Comparison of ENCODE assay signal across 8 cellular contexts in the genomic region with DNA sequence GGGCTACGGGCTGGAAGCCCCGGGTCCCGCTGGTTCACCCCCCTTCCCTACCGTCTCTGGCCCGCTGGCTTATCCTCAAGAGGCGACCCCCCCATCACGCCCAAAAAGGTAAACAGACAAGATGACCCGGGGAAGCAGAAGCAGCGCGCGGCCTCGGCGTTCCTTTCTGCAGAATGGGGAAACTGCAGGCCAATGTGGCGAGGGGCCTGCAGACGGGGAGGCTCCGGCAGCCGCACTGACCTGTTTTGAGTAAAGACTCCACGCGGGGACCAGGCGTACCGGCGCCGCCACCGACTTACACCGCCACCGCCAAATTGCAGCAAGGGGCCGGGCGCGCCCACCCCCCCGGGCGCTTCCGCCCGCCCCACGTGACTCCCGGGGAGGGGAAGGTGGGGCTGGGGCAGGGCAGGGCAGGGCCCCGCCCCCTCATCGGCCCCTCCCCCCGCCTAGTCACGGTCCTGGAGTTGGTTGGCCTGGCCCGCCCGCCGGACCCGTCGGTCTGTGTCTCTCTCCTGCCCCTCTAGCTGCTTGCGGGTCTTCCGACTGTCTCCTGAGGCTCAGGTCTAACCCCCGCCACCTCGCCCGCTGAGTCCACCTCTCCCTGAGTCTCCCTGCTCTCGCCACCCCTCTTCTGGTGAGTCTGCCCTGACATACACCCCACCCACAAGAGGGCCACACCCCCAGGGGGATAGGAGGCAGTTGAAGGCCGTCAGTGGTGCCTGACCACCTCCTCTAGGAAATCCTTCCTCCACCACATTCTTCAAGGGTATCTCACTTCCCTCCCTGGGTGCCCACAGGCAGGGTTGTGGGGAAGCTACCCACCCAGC. TPM values are rescaled to one million over a fixed set of nuclear protein-coding genes. Genes with fewer than 3 reads are reported as not detected.
DNase-seq lines count a peak whose midpoint lies in the region; ATAC-seq, FAIRE-seq and TF ChIP-seq lines count a peak whose summit lies in the region.

A gene (minus strand): TSS at position 321 of the 827 bp plus-strand sequence. CDS start 25,280 bp downstream, outside the sequence.

- H3K27me3 ChIP-seq in keratinocyte (ENCODE audit: control insufficient read depth, extremely low read depth, insufficient read depth, low read length), result no peaks in the 10 kb centered on the region

- no peaks in the 10 kb centered on the region for H3K9me3 ChIP-seq in keratinocyte (ENCODE audit: control insufficient read depth, low read depth, low read length)

- ATAC-seq in HG02610 (IDR thresholded peaks at IDR 0.05; ENCODE audit: unreplicated experiment) (peak; percentile 54), HG03378 (IDR thresholded peaks at IDR 0.05; ENCODE audit: unreplicated experiment) (no peak)

- H3K79me2 ChIP-seq in keratinocyte (ENCODE audit: control insufficient read depth, insufficient read depth, low read length), result peaks cover 18% of the 10 kb centered on the region

- dilution Hi-C loops in keratinocyte (cut with MboI; ENCODE audit: extremely low pct_ligation_motif_present, low sequenced_read_pairs), result loop anchor here (10.0 kb wide), 1 partner anchor 62 kb away; a partner anchor contains a TSS

- peaks cover 3% of the 10 kb centered on the region for H4K20me1 ChIP-seq in keratinocyte (ENCODE audit: control insufficient read depth, extremely low read depth, insufficient read depth, low read length)

- peak within 1 kb of the TSS; percentile 94 for H3K4me2 ChIP-seq in keratinocyte (ENCODE audit: control insufficient read depth, extremely low read depth, insufficient read depth, low read depth, low read length)

- no peak for FAIRE-seq in keratinocyte (lab: Jason Lieb, UNC)

- H2AFZ ChIP-seq in keratinocyte (ENCODE audit: control insufficient read depth, low read length), result peak within 1 kb of the TSS; percentile 89

- peak within 1 kb of the TSS; percentile 61 for H3K27ac ChIP-seq in keratinocyte (ENCODE audit: control insufficient read depth, insufficient read depth, low read length)

- no peaks in the 10 kb centered on the region for H3K9me1 ChIP-seq in keratinocyte (ENCODE audit: control insufficient read depth, extremely low read depth, insufficient read depth, low read length)

- TF ChIP-seq CTCF in GM10266 (IDR thresholded peaks at IDR 0.05; ENCODE audit: control insufficient read depth, insufficient read depth, low read depth, missing control alignments) (peak; percentile 6), keratinocyte (optimal IDR thresholded peaks at IDR 0.05 in 1 of 3, IDR thresholded peaks at IDR 0.05 in 1 of 3, conservative IDR thresholded peaks at IDR 0.05 in 1 of 3; ENCODE audit: extremely low read depth in 1 of 3, insufficient read depth in 2 of 3, low read length in 3 of 3) (no peak)

- peaks cover 24% of the 10 kb centered on the region for H3K4me1 ChIP-seq in keratinocyte (ENCODE audit: control insufficient read depth, extremely low read depth, insufficient read depth, low read length)

- peak within 1 kb of the TSS; percentile 71 to 96 (median 90) for H3K4me3 ChIP-seq in keratinocyte (ENCODE audit: control insufficient read depth in 2 of 3, extremely low read depth in 1 of 3, insufficient read depth in 2 of 3, low read depth in 1 of 3, low read length in 3 of 3)

- DNase-seq in GM10266 (ENCODE audit: extremely low spot score) (peak; percentile 93), NCI-H2029 treated with DMSO at 0.1 percent for 48 hours (lab: John Stamatoyannopoulos, UW) (peak; percentile 50), keratinocyte (ENCODE audit: low read depth, low spot score) (peak; percentile 84)
- peak; percentile 66 for DNase-seq in activated CD4-positive, CD25-positive, alpha-beta regulatory T cell treated with anti-CD3 and anti-CD28 coated beads, Interleukin-2, amount 50 U/mL, for 16 hours (ENCODE audit: low read depth, low spot score)
- peak; percentile 70 for DNase-seq in central memory CD4-positive, alpha-beta T cell
- DNase-seq in stimulated activated CD4-positive, alpha-beta T cell treated with anti-CD3 and anti-CD28 coated beads, Interleukin-15, amount 100 ng/mL, for 1 hour (ENCODE audit: low read depth in 1 of 2, low spot score in 1 of 2), result peak; percentile 63 to 68

- peak within 1 kb of the TSS; percentile 74 for H3K9ac ChIP-seq in keratinocyte (ENCODE audit: control insufficient read depth, extremely low read depth, insufficient read depth, low read length)

- H3K36me3 ChIP-seq in keratinocyte (ENCODE audit: control insufficient read depth in 2 of 2, extremely low read depth in 1 of 2, insufficient read depth in 2 of 2, low read length in 2 of 2), result peaks cover 1 to 4% of the 10 kb centered on the region in 2 experiments

RNA-seq across cellular contexts. Expression of the gene that starts here (rescaled TPM):
- polyA plus RNA-seq in keratinocyte, result 32.8 to 41.4 TPM (median 36.1 TPM) in 3 replicates
- polyA plus RNA-seq in keratinocyte (2011; ENCODE audit: low read depth), result 66.3 TPM
- polyA plus RNA-seq in keratinocyte (2011; cell fraction: cytosol; rRNA removed), result 15.4 and 32.8 TPM in 2 replicates
- 67.7 and 82.5 TPM in 2 replicates for polyA plus RNA-seq in keratinocyte (2011; cell fraction: nucleus; rRNA removed)
- 37.8 and 43.0 TPM in 2 replicates for polyA plus RNA-seq in keratinocyte (2012; ENCODE audit: low replicate concordance)
- 55.8 to 89.2 TPM (median 62.3 TPM) in 3 replicates for polyA minus RNA-seq in keratinocyte
- polyA minus RNA-seq in keratinocyte (2011; cell fraction: cytosol; rRNA and poly(A)+ RNA removed), result 79.2 TPM
- 59.9 and 66.4 TPM in 2 replicates for polyA minus RNA-seq in keratinocyte (2011; cell fraction: nucleus; rRNA and poly(A)+ RNA removed)
